1 cellular context compared by ENCODE assay signal in the genomic region with DNA sequence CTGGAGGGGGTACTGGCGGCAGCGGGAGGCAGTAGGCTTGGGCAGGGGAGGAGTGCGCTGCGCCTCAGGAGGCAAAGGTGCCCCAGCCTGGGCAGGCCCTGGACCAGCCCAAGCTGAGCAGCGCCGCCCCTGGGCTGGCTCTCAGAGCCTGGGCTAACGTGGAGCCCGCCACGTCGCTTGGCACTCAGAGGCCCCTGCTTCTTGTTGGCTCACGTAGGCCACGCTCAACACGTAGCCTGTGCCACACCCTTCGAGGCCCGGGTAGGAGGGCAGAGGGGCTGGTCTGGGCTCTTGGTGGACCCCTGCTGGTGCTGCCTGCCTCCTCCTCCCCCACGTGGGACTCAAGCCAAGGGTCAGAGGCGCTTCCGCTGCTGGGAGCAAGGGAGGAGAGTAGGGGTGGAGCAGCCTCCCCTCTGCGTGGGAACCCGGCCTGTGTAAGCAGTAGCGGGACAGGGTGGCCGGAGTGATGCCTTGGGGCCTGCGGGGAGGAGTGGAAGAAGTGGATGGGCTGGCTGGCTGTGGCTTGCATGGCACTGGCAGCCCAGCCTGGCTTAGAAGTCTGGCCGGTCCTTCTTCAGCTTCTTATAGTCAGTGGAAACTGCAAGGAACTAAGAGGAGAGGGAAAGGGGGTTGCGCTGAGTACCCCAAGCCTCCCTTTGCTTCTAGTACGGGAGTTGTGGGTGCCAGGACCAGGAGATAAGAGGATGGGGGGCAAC.
TF ChIP-seq lines count a peak whose summit lies in the region.

No MANE protein-coding gene starts in this region.

TF ChIP-seq in K562, 482 proteins besides CTCF, POLR2A, EP300 and RAD21 (continued from another document and continues in another):
- TF ChIP-seq, protein P1, sequence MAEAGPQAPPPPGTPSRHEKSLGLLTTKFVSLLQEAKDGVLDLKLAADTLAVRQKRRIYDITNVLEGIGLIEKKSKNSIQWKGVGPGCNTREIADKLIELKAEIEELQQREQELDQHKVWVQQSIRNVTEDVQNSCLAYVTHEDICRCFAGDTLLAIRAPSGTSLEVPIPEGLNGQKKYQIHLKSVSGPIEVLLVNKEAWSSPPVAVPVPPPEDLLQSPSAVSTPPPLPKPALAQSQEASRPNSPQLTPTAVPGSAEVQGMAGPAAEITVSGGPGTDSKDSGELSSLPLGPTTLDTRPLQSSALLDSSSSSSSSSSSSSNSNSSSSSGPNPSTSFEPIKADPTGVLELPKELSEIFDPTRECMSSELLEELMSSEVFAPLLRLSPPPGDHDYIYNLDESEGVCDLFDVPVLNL (CRISPR knock-in tag; IDR thresholded peaks at IDR 0.05; ENCODE audit: low read depth): no peak
- TF ChIP-seq, protein P2, sequence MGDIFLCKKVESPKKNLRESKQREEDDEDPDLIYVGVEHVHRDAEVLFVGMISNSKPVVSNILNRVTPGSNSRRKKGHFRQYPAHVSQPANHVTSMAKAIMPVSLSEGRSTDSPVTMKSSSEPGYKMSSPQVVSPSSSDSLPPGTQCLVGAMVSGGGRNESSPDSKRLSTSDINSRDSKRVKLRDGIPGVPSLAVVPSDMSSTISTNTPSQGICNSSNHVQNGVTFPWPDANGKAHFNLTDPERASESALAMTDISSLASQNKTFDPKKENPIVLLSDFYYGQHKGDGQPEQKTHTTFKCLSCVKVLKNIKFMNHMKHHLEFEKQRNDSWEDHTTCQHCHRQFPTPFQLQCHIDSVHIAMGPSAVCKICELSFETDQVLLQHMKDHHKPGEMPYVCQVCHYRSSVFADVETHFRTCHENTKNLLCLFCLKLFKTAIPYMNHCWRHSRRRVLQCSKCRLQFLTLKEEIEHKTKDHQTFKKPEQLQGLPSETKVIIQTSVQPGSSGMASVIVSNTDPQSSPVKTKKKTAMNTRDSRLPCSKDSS (IDR thresholded peaks at IDR 0.05; ENCODE audit: low read depth, partially characterized antibody): no peak
- TF ChIP-seq ZKSCAN8 (CRISPR knock-in tag; IDR thresholded peaks at IDR 0.05) (no peak), TAL1 (IDR thresholded peaks at IDR 0.05) (no peak), ADNP (tag; IDR thresholded peaks at IDR 0.05) (no peak), ZNF174 (CRISPR knock-in tag; IDR thresholded peaks at IDR 0.05) (no peak), KAT7 (CRISPR knock-in tag; IDR thresholded peaks at IDR 0.05; ENCODE audit: borderline replicate concordance) (no peak), KAT8 (IDR thresholded peaks at IDR 0.05; ENCODE audit: low read depth) (no peak), MCM7 (IDR thresholded peaks at IDR 0.05) (no peak), POLR2AphosphoS5 (IDR thresholded peaks at IDR 0.05; ENCODE audit: control insufficient read depth, insufficient read depth, low read depth, low read length) (peak; percentile 29; the same call in 1 of the 2 replicates), ZBTB17 (CRISPR knock-in tag; IDR thresholded peaks at IDR 0.05) (0 out of 2 replicates have a peak, but pooled peaks have one; percentile 26), PRMT5 (CRISPR knock-in tag; IDR thresholded peaks at IDR 0.05) (no peak), HNRNPLL (IDR thresholded peaks at IDR 0.05; ENCODE audit: low read depth, low read length, poor library complexity, severe bottlenecking) (peak; percentile 30), EHMT2 (IDR thresholded peaks at IDR 0.05) (no peak), CC2D1A (IDR thresholded peaks at IDR 0.05) (no peak), PHB2 (IDR thresholded peaks at IDR 0.05; ENCODE audit: low read depth) (no peak), EGR1 (conservative IDR thresholded peaks at IDR 0.05) (peak; percentile 73), SIRT6 (IDR thresholded peaks at IDR 0.05; ENCODE audit: low read depth, low read length) (no peak), NONO (IDR thresholded peaks at IDR 0.05; ENCODE audit: low read depth in 2 of 2, low read length in 1 of 2) (no peak), KDM2B (CRISPR knock-in tag; IDR thresholded peaks at IDR 0.05) (no peak), CHCHD3 (CRISPR knock-in tag; IDR thresholded peaks at IDR 0.05) (no peak), RBM17 (IDR thresholded peaks at IDR 0.05; ENCODE audit: borderline replicate concordance, low read depth, low read length) (no peak), KLF6 (CRISPR knock-in tag; IDR thresholded peaks at IDR 0.05; ENCODE audit: borderline replicate concordance) (no peak), SMAD4 (CRISPR knock-in tag; conservative IDR thresholded peaks at IDR 0.05) (0 out of 2 replicates have a peak, but pooled peaks have one; percentile 21), STAG1 (CRISPR knock-in tag; IDR thresholded peaks at IDR 0.05; ENCODE audit: borderline replicate concordance) (no peak), MCM5 (IDR thresholded peaks at IDR 0.05; ENCODE audit: low read depth) (no peak), ZKSCAN3 (CRISPR knock-in tag; IDR thresholded peaks at IDR 0.05) (no peak), HDAC8 (tag; IDR thresholded peaks at IDR 0.05) (no peak), PYGO2 (tag; IDR thresholded peaks at IDR 0.05) (no peak), SIX5 (IDR thresholded peaks at IDR 0.05; ENCODE audit: borderline replicate concordance in 1 of 2, insufficient read depth in 1 of 2, low read depth in 1 of 2, low read length in 2 of 2) (no peak), ZNF263 (CRISPR knock-in tag; IDR thresholded peaks at IDR 0.05; ENCODE audit: borderline replicate concordance) (no peak), TAF7 (tag; IDR thresholded peaks at IDR 0.05) (no peak), HDAC2 (IDR thresholded peaks at IDR 0.05) (no peak), MCM3 (IDR thresholded peaks at IDR 0.05) (no peak)
- TF ChIP-seq, protein P3, sequence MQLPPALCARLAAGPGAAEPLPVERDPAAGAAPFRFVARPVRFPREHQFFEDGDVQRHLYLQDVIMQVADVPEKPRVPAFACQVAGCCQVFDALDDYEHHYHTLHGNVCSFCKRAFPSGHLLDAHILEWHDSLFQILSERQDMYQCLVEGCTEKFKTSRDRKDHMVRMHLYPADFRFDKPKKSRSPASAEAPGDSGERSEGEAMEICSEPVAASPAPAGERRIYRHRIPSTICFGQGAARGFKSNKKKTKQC (CRISPR knock-in tag; IDR thresholded peaks at IDR 0.05): no peak
- TF ChIP-seq, protein P4, sequence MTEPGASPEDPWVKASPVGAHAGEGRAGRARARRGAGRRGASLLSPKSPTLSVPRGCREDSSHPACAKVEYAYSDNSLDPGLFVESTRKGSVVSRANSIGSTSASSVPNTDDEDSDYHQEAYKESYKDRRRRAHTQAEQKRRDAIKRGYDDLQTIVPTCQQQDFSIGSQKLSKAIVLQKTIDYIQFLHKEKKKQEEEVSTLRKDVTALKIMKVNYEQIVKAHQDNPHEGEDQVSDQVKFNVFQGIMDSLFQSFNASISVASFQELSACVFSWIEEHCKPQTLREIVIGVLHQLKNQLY (CRISPR knock-in tag; conservative IDR thresholded peaks at IDR 0.05): no peak
- TF ChIP-seq, protein P5, sequence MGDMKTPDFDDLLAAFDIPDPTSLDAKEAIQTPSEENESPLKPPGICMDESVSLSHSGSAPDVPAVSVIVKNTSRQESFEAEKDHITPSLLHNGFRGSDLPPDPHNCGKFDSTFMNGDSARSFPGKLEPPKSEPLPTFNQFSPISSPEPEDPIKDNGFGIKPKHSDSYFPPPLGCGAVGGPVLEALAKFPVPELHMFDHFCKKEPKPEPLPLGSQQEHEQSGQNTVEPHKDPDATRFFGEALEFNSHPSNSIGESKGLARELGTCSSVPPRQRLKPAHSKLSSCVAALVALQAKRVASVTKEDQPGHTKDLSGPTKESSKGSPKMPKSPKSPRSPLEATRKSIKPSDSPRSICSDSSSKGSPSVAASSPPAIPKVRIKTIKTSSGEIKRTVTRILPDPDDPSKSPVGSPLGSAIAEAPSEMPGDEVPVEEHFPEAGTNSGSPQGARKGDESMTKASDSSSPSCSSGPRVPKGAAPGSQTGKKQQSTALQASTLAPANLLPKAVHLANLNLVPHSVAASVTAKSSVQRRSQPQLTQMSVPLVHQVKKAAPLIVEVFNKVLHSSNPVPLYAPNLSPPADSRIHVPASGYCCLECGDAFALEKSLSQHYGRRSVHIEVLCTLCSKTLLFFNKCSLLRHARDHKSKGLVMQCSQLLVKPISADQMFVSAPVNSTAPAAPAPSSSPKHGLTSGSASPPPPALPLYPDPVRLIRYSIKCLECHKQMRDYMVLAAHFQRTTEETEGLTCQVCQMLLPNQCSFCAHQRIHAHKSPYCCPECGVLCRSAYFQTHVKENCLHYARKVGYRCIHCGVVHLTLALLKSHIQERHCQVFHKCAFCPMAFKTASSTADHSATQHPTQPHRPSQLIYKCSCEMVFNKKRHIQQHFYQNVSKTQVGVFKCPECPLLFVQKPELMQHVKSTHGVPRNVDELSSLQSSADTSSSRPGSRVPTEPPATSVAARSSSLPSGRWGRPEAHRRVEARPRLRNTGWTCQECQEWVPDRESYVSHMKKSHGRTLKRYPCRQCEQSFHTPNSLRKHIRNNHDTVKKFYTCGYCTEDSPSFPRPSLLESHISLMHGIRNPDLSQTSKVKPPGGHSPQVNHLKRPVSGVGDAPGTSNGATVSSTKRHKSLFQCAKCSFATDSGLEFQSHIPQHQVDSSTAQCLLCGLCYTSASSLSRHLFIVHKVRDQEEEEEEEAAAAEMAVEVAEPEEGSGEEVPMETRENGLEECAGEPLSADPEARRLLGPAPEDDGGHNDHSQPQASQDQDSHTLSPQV (IDR thresholded peaks at IDR 0.05): peak; percentile 43
- TF ChIP-seq, protein P6, sequence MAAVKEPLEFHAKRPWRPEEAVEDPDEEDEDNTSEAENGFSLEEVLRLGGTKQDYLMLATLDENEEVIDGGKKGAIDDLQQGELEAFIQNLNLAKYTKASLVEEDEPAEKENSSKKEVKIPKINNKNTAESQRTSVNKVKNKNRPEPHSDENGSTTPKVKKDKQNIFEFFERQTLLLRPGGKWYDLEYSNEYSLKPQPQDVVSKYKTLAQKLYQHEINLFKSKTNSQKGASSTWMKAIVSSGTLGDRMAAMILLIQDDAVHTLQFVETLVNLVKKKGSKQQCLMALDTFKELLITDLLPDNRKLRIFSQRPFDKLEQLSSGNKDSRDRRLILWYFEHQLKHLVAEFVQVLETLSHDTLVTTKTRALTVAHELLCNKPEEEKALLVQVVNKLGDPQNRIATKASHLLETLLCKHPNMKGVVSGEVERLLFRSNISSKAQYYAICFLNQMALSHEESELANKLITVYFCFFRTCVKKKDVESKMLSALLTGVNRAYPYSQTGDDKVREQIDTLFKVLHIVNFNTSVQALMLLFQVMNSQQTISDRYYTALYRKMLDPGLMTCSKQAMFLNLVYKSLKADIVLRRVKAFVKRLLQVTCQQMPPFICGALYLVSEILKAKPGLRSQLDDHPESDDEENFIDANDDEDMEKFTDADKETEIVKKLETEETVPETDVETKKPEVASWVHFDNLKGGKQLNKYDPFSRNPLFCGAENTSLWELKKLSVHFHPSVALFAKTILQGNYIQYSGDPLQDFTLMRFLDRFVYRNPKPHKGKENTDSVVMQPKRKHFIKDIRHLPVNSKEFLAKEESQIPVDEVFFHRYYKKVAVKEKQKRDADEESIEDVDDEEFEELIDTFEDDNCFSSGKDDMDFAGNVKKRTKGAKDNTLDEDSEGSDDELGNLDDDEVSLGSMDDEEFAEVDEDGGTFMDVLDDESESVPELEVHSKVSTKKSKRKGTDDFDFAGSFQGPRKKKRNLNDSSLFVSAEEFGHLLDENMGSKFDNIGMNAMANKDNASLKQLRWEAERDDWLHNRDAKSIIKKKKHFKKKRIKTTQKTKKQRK (IDR thresholded peaks at IDR 0.05; ENCODE audit: borderline replicate concordance, low read depth, low read length): no peak
- TF ChIP-seq, protein P7, sequence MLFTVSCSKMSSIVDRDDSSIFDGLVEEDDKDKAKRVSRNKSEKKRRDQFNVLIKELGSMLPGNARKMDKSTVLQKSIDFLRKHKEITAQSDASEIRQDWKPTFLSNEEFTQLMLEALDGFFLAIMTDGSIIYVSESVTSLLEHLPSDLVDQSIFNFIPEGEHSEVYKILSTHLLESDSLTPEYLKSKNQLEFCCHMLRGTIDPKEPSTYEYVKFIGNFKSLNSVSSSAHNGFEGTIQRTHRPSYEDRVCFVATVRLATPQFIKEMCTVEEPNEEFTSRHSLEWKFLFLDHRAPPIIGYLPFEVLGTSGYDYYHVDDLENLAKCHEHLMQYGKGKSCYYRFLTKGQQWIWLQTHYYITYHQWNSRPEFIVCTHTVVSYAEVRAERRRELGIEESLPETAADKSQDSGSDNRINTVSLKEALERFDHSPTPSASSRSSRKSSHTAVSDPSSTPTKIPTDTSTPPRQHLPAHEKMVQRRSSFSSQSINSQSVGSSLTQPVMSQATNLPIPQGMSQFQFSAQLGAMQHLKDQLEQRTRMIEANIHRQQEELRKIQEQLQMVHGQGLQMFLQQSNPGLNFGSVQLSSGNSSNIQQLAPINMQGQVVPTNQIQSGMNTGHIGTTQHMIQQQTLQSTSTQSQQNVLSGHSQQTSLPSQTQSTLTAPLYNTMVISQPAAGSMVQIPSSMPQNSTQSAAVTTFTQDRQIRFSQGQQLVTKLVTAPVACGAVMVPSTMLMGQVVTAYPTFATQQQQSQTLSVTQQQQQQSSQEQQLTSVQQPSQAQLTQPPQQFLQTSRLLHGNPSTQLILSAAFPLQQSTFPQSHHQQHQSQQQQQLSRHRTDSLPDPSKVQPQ (CRISPR knock-in tag; IDR thresholded peaks at IDR 0.05; ENCODE audit: borderline replicate concordance): no peak
- TF ChIP-seq, protein P8, sequence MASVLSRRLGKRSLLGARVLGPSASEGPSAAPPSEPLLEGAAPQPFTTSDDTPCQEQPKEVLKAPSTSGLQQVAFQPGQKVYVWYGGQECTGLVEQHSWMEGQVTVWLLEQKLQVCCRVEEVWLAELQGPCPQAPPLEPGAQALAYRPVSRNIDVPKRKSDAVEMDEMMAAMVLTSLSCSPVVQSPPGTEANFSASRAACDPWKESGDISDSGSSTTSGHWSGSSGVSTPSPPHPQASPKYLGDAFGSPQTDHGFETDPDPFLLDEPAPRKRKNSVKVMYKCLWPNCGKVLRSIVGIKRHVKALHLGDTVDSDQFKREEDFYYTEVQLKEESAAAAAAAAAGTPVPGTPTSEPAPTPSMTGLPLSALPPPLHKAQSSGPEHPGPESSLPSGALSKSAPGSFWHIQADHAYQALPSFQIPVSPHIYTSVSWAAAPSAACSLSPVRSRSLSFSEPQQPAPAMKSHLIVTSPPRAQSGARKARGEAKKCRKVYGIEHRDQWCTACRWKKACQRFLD (CRISPR knock-in tag; IDR thresholded peaks at IDR 0.05): no peak
- TF ChIP-seq, protein P9, sequence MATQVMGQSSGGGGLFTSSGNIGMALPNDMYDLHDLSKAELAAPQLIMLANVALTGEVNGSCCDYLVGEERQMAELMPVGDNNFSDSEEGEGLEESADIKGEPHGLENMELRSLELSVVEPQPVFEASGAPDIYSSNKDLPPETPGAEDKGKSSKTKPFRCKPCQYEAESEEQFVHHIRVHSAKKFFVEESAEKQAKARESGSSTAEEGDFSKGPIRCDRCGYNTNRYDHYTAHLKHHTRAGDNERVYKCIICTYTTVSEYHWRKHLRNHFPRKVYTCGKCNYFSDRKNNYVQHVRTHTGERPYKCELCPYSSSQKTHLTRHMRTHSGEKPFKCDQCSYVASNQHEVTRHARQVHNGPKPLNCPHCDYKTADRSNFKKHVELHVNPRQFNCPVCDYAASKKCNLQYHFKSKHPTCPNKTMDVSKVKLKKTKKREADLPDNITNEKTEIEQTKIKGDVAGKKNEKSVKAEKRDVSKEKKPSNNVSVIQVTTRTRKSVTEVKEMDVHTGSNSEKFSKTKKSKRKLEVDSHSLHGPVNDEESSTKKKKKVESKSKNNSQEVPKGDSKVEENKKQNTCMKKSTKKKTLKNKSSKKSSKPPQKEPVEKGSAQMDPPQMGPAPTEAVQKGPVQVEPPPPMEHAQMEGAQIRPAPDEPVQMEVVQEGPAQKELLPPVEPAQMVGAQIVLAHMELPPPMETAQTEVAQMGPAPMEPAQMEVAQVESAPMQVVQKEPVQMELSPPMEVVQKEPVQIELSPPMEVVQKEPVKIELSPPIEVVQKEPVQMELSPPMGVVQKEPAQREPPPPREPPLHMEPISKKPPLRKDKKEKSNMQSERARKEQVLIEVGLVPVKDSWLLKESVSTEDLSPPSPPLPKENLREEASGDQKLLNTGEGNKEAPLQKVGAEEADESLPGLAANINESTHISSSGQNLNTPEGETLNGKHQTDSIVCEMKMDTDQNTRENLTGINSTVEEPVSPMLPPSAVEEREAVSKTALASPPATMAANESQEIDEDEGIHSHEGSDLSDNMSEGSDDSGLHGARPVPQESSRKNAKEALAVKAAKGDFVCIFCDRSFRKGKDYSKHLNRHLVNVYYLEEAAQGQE (CRISPR knock-in tag; IDR thresholded peaks at IDR 0.05; ENCODE audit: low read depth): no peak
